ENCODE assay signal across 25 cellular contexts in the genomic region with DNA sequence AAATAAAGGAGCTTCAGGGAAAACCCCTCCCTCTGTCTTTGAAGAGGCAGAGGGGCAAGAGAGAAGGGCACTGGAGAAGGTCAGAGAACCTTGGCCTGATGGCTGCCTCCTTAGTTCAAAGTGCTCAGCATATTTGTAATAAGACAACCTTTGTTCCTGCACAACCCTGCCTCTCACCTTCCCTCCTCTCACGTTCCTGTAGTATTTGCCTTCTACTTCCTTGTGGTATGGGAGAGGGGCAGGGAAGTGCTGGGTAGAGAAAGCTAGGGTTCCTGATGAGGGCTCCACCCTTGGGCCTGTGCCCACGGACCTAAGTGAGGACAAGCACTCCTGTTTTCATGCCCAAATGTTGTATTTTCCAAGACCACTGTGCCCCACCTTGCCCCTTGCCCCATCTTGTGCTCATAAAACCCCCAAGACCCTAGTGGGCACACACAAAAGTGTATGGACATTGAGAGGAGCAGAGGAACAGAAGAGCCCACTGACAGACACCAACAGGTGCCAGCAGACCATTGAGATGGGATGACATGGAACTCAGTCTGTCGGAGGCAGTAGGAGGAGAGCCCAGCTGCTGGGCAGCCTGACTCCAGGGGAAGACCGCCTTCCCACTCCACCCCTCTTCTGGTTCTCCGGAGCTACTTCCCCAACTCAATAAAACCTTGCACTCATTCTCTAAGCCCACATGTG.
"Had no signal": no experiment of that assay in that cellular context is flagged by ENCODE, and none has a peak within 500 bp of the region (broad histone marks: within the 10 kb centered on the region; RNA-seq: fewer than 3 reads in every experiment).

No MANE protein-coding gene starts in this region.

- DNase-seq: activated CD4-positive, alpha-beta T cell treated with anti-CD3 and anti-CD28 coated beads, Interleukin-2, amount 10 ng/mL, durations not matched to agents 24 days and 14 days; activated CD4-positive, alpha-beta T cell treated with anti-CD3 and anti-CD28 coated beads, Interleukin-2, amount 50 U/mL, for 4 hours; activated CD8-positive, alpha-beta T cell treated with anti-CD3 and anti-CD28 coated beads for 36 hours; activated gamma-delta T cell treated with Interleukin-2 at 50 U/mL for 16 hours; activated naive CD4-positive, alpha-beta T cell treated with anti-CD3 and anti-CD28 coated beads for 36 hours; activated T-cell treated with anti-CD3 and anti-CD28 coated beads, Interleukin-2, amount 50 U/mL, for 24 hours; adrenal gland; body of pancreas; NCI-H1105; NCI-H1417 treated with DMSO at 0.1 percent for 48 hours; NCI-H1930; NCI-H2081 treated with DMSO at 0.1 percent for 48 hours; NCI-H345; NCI-H524 treated with DMSO at 0.1 percent for 48 hours; SHP77; SK-N-SH had no signal

- H3K9me3 ChIP-seq: adrenal gland, body of pancreas, SJSA1, SK-N-SH had no signal

- ATAC-seq: activated CD8-positive, alpha-beta T cell treated with anti-CD3 and anti-CD28 coated beads for 36 hours; activated naive CD4-positive, alpha-beta T cell treated with anti-CD3 and anti-CD28 coated beads, Interleukin-2, amount 50 U/mL, for 72 hours; body of pancreas; Panc1 had no signal

- FAIRE-seq: astrocyte, K562, TTC549 had no signal

- H3K27ac Mint-ChIP-seq: activated CD4-positive, alpha-beta T cell treated with anti-CD3 and anti-CD28 coated beads, Interleukin-2, amount 10 ng/mL, durations not matched to agents 24 days and 14 days; activated CD8-positive, alpha-beta T cell treated with anti-CD3 and anti-CD28 coated beads for 36 hours; activated naive CD4-positive, alpha-beta T cell treated with anti-CD3 and anti-CD28 coated beads for 36 hours; activated naive CD4-positive, alpha-beta T cell treated with anti-CD3 and anti-CD28 coated beads, Interleukin-2, amount 50 U/mL, for 72 hours; activated T-cell treated with anti-CD3 and anti-CD28 coated beads, Interleukin-2, amount 50 U/mL, for 24 hours; T-helper 1 cell treated with Interleukin-12 subunit alpha and Interleukin-12 subunit beta and Interleukin-4 antibody, amounts not matched to agents 30 μg/mL and 1 μg/mL, for 36 hours; T-helper 2 cell treated with Interferon-gamma antibody and Interleukin-4, amounts not matched to agents 5 μg/mL and 100 μg/mL, for 36 hours had no signal

- H3K4me3 Mint-ChIP-seq: activated CD4-positive, alpha-beta T cell treated with anti-CD3 and anti-CD28 coated beads, Interleukin-2, amount 10 ng/mL, durations not matched to agents 24 days and 14 days; activated CD8-positive, alpha-beta T cell treated with anti-CD3 and anti-CD28 coated beads for 36 hours; activated naive CD4-positive, alpha-beta T cell treated with anti-CD3 and anti-CD28 coated beads for 36 hours; activated T-cell treated with anti-CD3 and anti-CD28 coated beads, Interleukin-2, amount 50 U/mL, for 24 hours; T-helper 1 cell treated with Interleukin-12 subunit alpha and Interleukin-12 subunit beta and Interleukin-4 antibody, amounts not matched to agents 30 μg/mL and 1 μg/mL, for 36 hours; T-helper 2 cell treated with Interferon-gamma antibody and Interleukin-4, amounts not matched to agents 5 μg/mL and 100 μg/mL, for 36 hours had no signal

- H3K27me3 ChIP-seq: adrenal gland, body of pancreas, breast epithelium, SJSA1 had no signal

- H3K27me3 Mint-ChIP-seq: activated T-cell treated with anti-CD3 and anti-CD28 coated beads, Interleukin-2, amount 50 U/mL, for 24 hours had no signal

- H3K4me3 ChIP-seq: adrenal gland, body of pancreas, breast epithelium, K562, SJSA1 had no signal

- H3K36me3 ChIP-seq: adrenal gland, breast epithelium, SJSA1 had no signal

- H3K4me1 ChIP-seq: adrenal gland, body of pancreas, breast epithelium, SJSA1 had no signal

- H3K27ac ChIP-seq: adrenal gland, body of pancreas, breast epithelium, SJSA1 had no signal
